8 cellular contexts compared by ENCODE assay signal in the genomic region with DNA sequence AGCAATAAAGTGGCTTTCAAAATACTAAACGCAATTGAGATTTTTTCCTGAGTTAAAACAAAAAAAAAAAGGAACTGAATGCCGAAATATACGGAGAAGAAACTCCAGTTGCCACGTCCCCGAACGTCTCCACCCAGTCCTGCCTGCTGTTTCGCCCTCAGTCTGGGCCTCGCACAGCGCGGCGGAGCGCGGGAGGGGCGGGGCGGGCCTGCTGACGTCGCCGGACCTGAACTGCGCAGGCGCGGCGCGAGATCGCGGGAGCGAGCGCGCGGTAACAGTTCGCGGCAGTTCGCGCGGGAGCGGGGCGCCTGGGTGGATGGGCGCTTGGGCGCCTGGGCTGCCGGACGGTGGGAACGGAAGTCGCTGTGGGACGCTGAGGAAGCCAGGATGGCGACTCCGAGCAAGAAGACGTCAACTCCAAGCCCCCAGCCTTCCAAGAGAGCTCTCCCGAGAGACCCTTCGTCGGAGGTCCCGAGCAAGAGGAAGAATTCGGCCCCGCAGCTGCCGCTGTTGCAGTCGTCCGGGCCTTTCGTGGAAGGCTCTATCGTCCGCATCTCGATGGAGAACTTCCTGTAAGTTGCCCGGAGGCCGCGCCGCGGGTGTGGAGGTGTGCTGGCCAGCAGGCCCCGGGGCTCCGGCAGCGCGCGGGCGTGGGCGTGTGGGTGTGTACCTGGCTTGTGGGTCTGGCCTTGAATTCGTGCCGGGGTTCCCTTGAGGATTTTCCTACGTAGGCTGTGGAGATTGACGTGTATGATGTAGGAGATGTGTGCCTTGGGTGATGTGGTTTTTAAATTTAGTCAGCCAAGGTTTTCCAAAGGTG. TPM values are rescaled to one million over a fixed set of nuclear protein-coding genes. Genes with fewer than 3 reads are reported as not detected.
DNase-seq lines count a peak whose midpoint lies in the region; ATAC-seq, FAIRE-seq and TF ChIP-seq lines count a peak whose summit lies in the region.

Gene SMC5, plus strand, starts transcription at position 287 of the 820 bp plus-strand sequence. Its CDS starts 101 bp downstream, at position 388.

- no peaks in the 10 kb centered on the region for H3K9me3 Mint-ChIP-seq in activated naive CD8-positive, alpha-beta T cell treated with anti-CD3 and anti-CD28 coated beads, Interleukin-2, amount 50 U/mL, for 24 hours

- peak within 1 kb of the TSS; percentile 93 for H3K27ac Mint-ChIP-seq in activated naive CD8-positive, alpha-beta T cell treated with anti-CD3 and anti-CD28 coated beads, Interleukin-2, amount 50 U/mL, for 24 hours

- H3K27me3 Mint-ChIP-seq in activated naive CD8-positive, alpha-beta T cell treated with anti-CD3 and anti-CD28 coated beads, Interleukin-2, amount 50 U/mL, for 24 hours = no peaks in the 10 kb centered on the region

- H3K4me1 Mint-ChIP-seq in activated naive CD8-positive, alpha-beta T cell treated with anti-CD3 and anti-CD28 coated beads, Interleukin-2, amount 50 U/mL, for 24 hours = peaks cover 66% of the 10 kb centered on the region

- ATAC-seq in HG02840 (IDR thresholded peaks at IDR 0.05; ENCODE audit: low FRiP score, unreplicated experiment) (peak; percentile 86), Right ventricle myocardium superior (ENCODE audit: poor library complexity) (peak; percentile 98), pancreas (peak; percentile 87 to 95 (median 92))
- ATAC-seq in activated naive CD8-positive, alpha-beta T cell treated with anti-CD3 and anti-CD28 coated beads, Interleukin-2, amount 50 U/mL, for 24 hours = peak; percentile 88

- peak within 1 kb of the TSS; percentile 65 to 84 (median 72) for H3K4me3 ChIP-seq in pancreas
- H3K4me3 ChIP-seq in thyroid gland (replicated peaks in 1 of 3) = peak within 1 kb of the TSS; percentile 49 to 80 (median 77)

- intact Hi-C loops in Right ventricle myocardium superior (cut with DNase I) = no loop called here
- intact Hi-C loops in pancreas (cut with DNase I) = no loop called here
- intact Hi-C loops in thyroid gland (cut with DNase I) = no loop called here

- WGBS in pancreas, 2 donors = 0 to 1% methylated on average over 66 to 75 of the region's 75 CpGs
- 1% methylated on average over 46 to 51 of the region's 75 CpGs for WGBS in thyroid gland, 2 donors

- no peaks in the 10 kb centered on the region for H3K36me3 ChIP-seq in pancreas
- no peaks in the 10 kb centered on the region for H3K36me3 ChIP-seq in thyroid gland

- H3K27me3 ChIP-seq in pancreas (no peaks in the 10 kb centered on the region), thyroid gland (no peaks in the 10 kb centered on the region)

- DNase-seq in GM12892 (ENCODE audit: insufficient read length) (peak; percentile 74), NCI-H1436 (lab: John Stamatoyannopoulos, UW) (peak; percentile 87), SW480 (ENCODE audit: low spot score) (peak; percentile 91), Right ventricle myocardium superior (peak; percentile 94), pancreas (peak; percentile 85 to 97 (median 94)), thyroid gland (peak; percentile 89 to 90)
- peak; percentile 90 for DNase-seq in activated naive CD8-positive, alpha-beta T cell treated with anti-CD3 and anti-CD28 coated beads, Interleukin-2, amount 50 U/mL, for 24 hours

- peaks cover 0 to 4% (median 0%) of the 10 kb centered on the region in 4 donors for H3K9me3 ChIP-seq in pancreas
- H3K9me3 ChIP-seq in thyroid gland = no peaks in the 10 kb centered on the region

- peak within 1 kb of the TSS; percentile 88 to 99 (median 96) for H3K27ac ChIP-seq in pancreas
- H3K27ac ChIP-seq in thyroid gland = peak within 1 kb of the TSS; percentile 90 to 95 (median 91)

- peak within 1 kb of the TSS; percentile 94 for H3K4me3 Mint-ChIP-seq in activated naive CD8-positive, alpha-beta T cell treated with anti-CD3 and anti-CD28 coated beads, Interleukin-2, amount 50 U/mL, for 24 hours

- peaks cover 39% of the 10 kb centered on the region for H3K36me3 Mint-ChIP-seq in activated naive CD8-positive, alpha-beta T cell treated with anti-CD3 and anti-CD28 coated beads, Interleukin-2, amount 50 U/mL, for 24 hours (ENCODE audit: low read depth)

- TF ChIP-seq CTCF in pancreas (IDR thresholded peaks at IDR 0.05) (no peak), thyroid gland (IDR thresholded peaks at IDR 0.05) (no peak)

- peak; percentile 97 for TF ChIP-seq POLR2A in GM12892 (IDR thresholded peaks at IDR 0.05; ENCODE audit: low read depth, low read length)
- peak; percentile 93 to 97 for TF ChIP-seq POLR2A in thyroid gland (IDR thresholded peaks at IDR 0.05)

- FAIRE-seq in GM12892 (lab: Jason Lieb, UNC) (peak; percentile 100), pancreas (lab: Jason Lieb, UNC) (no peak)

- H3K4me1 ChIP-seq in pancreas (peaks cover 14 to 63% (median 51%) of the 10 kb centered on the region in 3 donors), thyroid gland (peaks cover 31% of the 10 kb centered on the region in 2 donors)

RNA-seq across cellular contexts. Expression of gene SMC5, which starts in this region (rescaled TPM):
- 22.6 TPM for polyA plus RNA-seq in GM12892 (2012; ENCODE audit: missing spikeins)
- total RNA-seq in Right ventricle myocardium superior (10.0 TPM), pancreas (10 to 100 TPM; 13.0 to 23.2 (median 15.1) TPM), thyroid gland (10 to 100 TPM; 33.1 to 49.4 (median 39.2) TPM)
- 10 to 100 TPM in 1 of 2 donors, 1 to 10 TPM in 1; 6.1 to 14.9 TPM for polyA plus RNA-seq in pancreas

Comparison
In these comparisons a context has a peak if more than half of its experiments do, and no peak if none do; other contexts are left out.
1. Peak in every context shown above with its lines: DNase-seq, ATAC-seq, H3K4me3 ChIP-seq and H3K27ac ChIP-seq.